8 cellular contexts compared by ENCODE assay signal in the genomic region with DNA sequence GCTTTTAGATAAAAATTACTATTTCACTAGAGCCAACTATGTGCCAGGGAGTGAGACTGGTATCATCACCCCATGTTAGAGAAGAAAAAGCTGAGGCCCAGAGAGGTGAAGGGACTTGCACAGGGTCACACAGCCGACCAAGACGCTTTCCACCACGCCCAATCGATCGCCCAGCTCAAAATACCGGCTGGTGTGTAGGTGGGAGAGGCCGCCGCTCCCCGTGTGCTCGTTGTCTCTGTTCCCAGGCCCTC. TPM values are rescaled to one million over a fixed set of nuclear protein-coding genes. Genes with fewer than 3 reads are reported as not detected.
DNase-seq lines count a peak whose midpoint lies in the region; ATAC-seq lines count a peak whose summit lies in the region.

No MANE protein-coding gene starts in this region.

- H3K9me3 Mint-ChIP-seq in IgD-negative memory B cell: no peaks in the 10 kb centered on the region
- H3K9me3 Mint-ChIP-seq in activated naive CD8-positive, alpha-beta T cell (ENCODE audit: low read depth): no peaks in the 10 kb centered on the region
- peaks cover 0 to 7% of the 10 kb centered on the region in 2 donors for H3K9me3 Mint-ChIP-seq in stimulated activated naive CD8-positive, alpha-beta T cell treated with anti-CD3 and anti-CD28 coated beads, Interleukin-15, amount 100 ng/mL, for 72 hours

- H3K27ac ChIP-seq in iPS-18a (ENCODE audit: low read length): no peak overlapping the region

- peak overlapping the region in 2 of 3 donors; percentile 61 to 89 for H3K27ac Mint-ChIP-seq in IgD-negative memory B cell
- H3K27ac Mint-ChIP-seq in activated naive CD8-positive, alpha-beta T cell: peak overlapping the region; percentile 96
- peak overlapping the region; percentile 93 to 96 for H3K27ac Mint-ChIP-seq in stimulated activated naive CD8-positive, alpha-beta T cell treated with anti-CD3 and anti-CD28 coated beads, Interleukin-15, amount 100 ng/mL, for 72 hours

- H3K4me3 ChIP-seq in iPS-18a (ENCODE audit: low read length): peak overlapping the region; percentile 66

- peaks cover under 1% of the 10 kb centered on the region for H3K27me3 Mint-ChIP-seq in IgD-negative memory B cell
- H3K27me3 Mint-ChIP-seq in activated naive CD8-positive, alpha-beta T cell: peaks cover under 1% of the 10 kb centered on the region
- H3K27me3 Mint-ChIP-seq in stimulated activated naive CD8-positive, alpha-beta T cell treated with anti-CD3 and anti-CD28 coated beads, Interleukin-15, amount 100 ng/mL, for 72 hours: no peaks in the 10 kb centered on the region

- no peaks in the 10 kb centered on the region for H3K36me3 ChIP-seq in iPS-18a (ENCODE audit: control insufficient read depth, low read depth, low read length)

- peak overlapping the region; percentile 51 to 97 (median 86) for H3K4me3 Mint-ChIP-seq in IgD-negative memory B cell
- peak overlapping the region; percentile 95 for H3K4me3 Mint-ChIP-seq in activated naive CD8-positive, alpha-beta T cell
- H3K4me3 Mint-ChIP-seq in stimulated activated naive CD8-positive, alpha-beta T cell treated with anti-CD3 and anti-CD28 coated beads, Interleukin-15, amount 100 ng/mL, for 72 hours: peak overlapping the region; percentile 91 to 95

- H3K36me3 Mint-ChIP-seq in IgD-negative memory B cell: no peaks in the 10 kb centered on the region
- peaks cover 2% of the 10 kb centered on the region for H3K36me3 Mint-ChIP-seq in activated naive CD8-positive, alpha-beta T cell

- no peak for ATAC-seq in stimulated activated naive CD8-positive, alpha-beta T cell treated with anti-CD3 and anti-CD28 coated beads, Interleukin-15, amount 100 ng/mL, for 72 hours
- ATAC-seq in GM21528 (IDR thresholded peaks at IDR 0.05; ENCODE audit: low FRiP score, unreplicated experiment): no peak
- ATAC-seq in GM21381 (IDR thresholded peaks at IDR 0.05; ENCODE audit: unreplicated experiment): no peak

- H3K4me1 Mint-ChIP-seq in IgD-negative memory B cell: peaks cover 5 to 14% (median 10%) of the 10 kb centered on the region in 3 donors
- peaks cover 68% of the 10 kb centered on the region for H3K4me1 Mint-ChIP-seq in activated naive CD8-positive, alpha-beta T cell (ENCODE audit: low read depth)
- H3K4me1 Mint-ChIP-seq in stimulated activated naive CD8-positive, alpha-beta T cell treated with anti-CD3 and anti-CD28 coated beads, Interleukin-15, amount 100 ng/mL, for 72 hours: peaks cover 47% of the 10 kb centered on the region

- no peaks in the 10 kb centered on the region for H3K9me3 ChIP-seq in iPS-18a (ENCODE audit: control insufficient read depth, low read depth, low read length)

- peaks cover 21% of the 10 kb centered on the region for H3K27me3 ChIP-seq in iPS-18a (ENCODE audit: control insufficient read depth, insufficient read depth, low read length)

- peaks cover 9% of the 10 kb centered on the region for H3K4me1 ChIP-seq in iPS-18a (ENCODE audit: control insufficient read depth, low read depth, low read length)

- no peak for DNase-seq in stimulated activated naive CD8-positive, alpha-beta T cell treated with anti-CD3 and anti-CD28 coated beads, Interleukin-15, amount 100 ng/mL, for 72 hours
- DNase-seq in hepatic stellate cell (ENCODE audit: low spot score): no peak
- DNase-seq in NCI-H446 (lab: John Stamatoyannopoulos, UW): no peak

- no peak overlapping the region for H3K9ac ChIP-seq in iPS-18a (ENCODE audit: low read length)

RNA-seq across cellular contexts. Expression of a gene that starts 0.3 kb away (rescaled TPM):
- polyA plus RNA-seq in IgD-negative memory B cell: 1.3 TPM

RNA-seq across cellular contexts. Expression of a gene that starts 40.0 kb away (rescaled TPM):
- polyA plus RNA-seq in IgD-negative memory B cell: not detected
